In the genomic region with DNA sequence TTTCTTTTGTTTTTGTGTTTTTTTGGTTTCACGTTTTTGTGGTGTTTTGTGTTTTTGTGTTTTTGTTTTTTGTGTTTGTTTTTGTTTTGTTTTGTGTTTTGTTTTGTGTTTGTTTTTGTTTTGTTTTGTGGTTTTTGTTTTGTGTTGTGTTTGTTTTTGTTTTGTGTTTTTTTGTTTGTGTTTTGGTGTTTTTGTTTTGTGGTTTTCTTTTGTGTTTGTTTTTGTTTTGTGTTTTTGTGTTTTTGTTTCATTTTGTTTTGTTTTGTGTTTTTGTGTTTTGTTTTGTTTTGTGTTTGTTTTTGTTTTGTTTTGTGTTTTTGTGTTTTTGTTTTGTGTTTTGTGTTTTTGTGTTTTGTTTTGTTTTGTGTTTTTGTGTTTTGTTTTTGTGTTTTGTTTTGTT, we compare ENCODE assay signal across 23 cellular contexts. TPM values are rescaled to one million over a fixed set of nuclear protein-coding genes. Genes with fewer than 3 reads are reported as not detected.
DNase-seq lines count a peak whose midpoint lies in the region; ATAC-seq, FAIRE-seq and TF ChIP-seq lines count a peak whose summit lies in the region.
"Had no signal": no experiment of that assay in that cellular context is flagged by ENCODE, and none has a peak within 500 bp of the region (broad histone marks: within the 10 kb centered on the region; RNA-seq: fewer than 3 reads in every experiment).

No MANE protein-coding gene starts in this region.

- H3K36me3 ChIP-seq in ascending aorta: no peaks in the 10 kb centered on the region

- H3K27me3 ChIP-seq in ascending aorta: no peaks in the 10 kb centered on the region
- H3K27me3 ChIP-seq: BLaER1 treated with 17β-estradiol and CSF1 and Interleukin-3, amounts not matched to agents 10 nM and 100 nM had no signal

- H3K9me3 ChIP-seq in ascending aorta: no peaks in the 10 kb centered on the region

- CTCF ChIA-PET in activated CD8-positive, alpha-beta T cell treated with anti-CD3 and anti-CD28 coated beads for 36 hours (lab: Charles Lee): no interaction called here

- DNase-seq in activated naive CD4-positive, alpha-beta T cell treated with Interleukin-2 at 50 U/mL for 16 hours: no peak
- DNase-seq in activated CD8-positive, alpha-beta T cell treated with anti-CD3 and anti-CD28 coated beads for 36 hours: no peak
- DNase-seq in stimulated activated naive B cell treated with anti-CD40 and anti-IgM and Interleukin-4, amounts not matched to agents 10 μg/mL and 1 μg/mL and 100 μg/mL, for 72 hours: no peak
- no peak for DNase-seq in GM13977 (ENCODE audit: low spot score)
- DNase-seq in ascending aorta (ENCODE audit: low spot score in 2 of 2): no peak
- DNase-seq: activated CD4-positive, alpha-beta T cell treated with anti-CD3 and anti-CD28 coated beads, Interleukin-2, amount 10 ng/mL, durations not matched to agents 24 days and 14 days; effector memory CD4-positive, alpha-beta T cell; EL; foreskin fibroblast; left colon; NCI-H1048; NCI-H1930; NCI-H69; occipital lobe had no signal

- H3K4me3 ChIP-seq in ascending aorta: no peak overlapping the region
- H3K4me3 ChIP-seq: BLaER1 treated with 17β-estradiol and CSF1 and Interleukin-3, amounts not matched to agents 10 nM and 100 nM had no signal

- H3K4me3 Mint-ChIP-seq in activated naive CD4-positive, alpha-beta T cell treated with anti-CD3 and anti-CD28 coated beads, Interleukin-2, amount 50 U/mL, for 24 hours: peak overlapping the region; percentile 15
- H3K4me3 Mint-ChIP-seq in activated CD8-positive, alpha-beta T cell treated with anti-CD3 and anti-CD28 coated beads for 36 hours: no peak overlapping the region
- peak overlapping the region; percentile 14 to 72 for H3K4me3 Mint-ChIP-seq in stimulated activated naive B cell treated with anti-CD40 and anti-IgM and Interleukin-4, amounts not matched to agents 10 μg/mL and 1 μg/mL and 100 μg/mL, for 72 hours
- H3K4me3 Mint-ChIP-seq: activated CD4-positive, alpha-beta T cell treated with anti-CD3 and anti-CD28 coated beads, Interleukin-2, amount 10 ng/mL, durations not matched to agents 24 days and 14 days; brain had no signal

- peaks cover 9% of the 10 kb centered on the region for H3K4me1 Mint-ChIP-seq in activated naive CD4-positive, alpha-beta T cell treated with anti-CD3 and anti-CD28 coated beads, Interleukin-2, amount 50 U/mL, for 24 hours
- peaks cover 4% of the 10 kb centered on the region for H3K4me1 Mint-ChIP-seq in activated CD8-positive, alpha-beta T cell treated with anti-CD3 and anti-CD28 coated beads for 36 hours (ENCODE audit: low read depth)
- peaks cover 18 to 21% of the 10 kb centered on the region in 2 donors for H3K4me1 Mint-ChIP-seq in stimulated activated naive B cell treated with anti-CD40 and anti-IgM and Interleukin-4, amounts not matched to agents 10 μg/mL and 1 μg/mL and 100 μg/mL, for 72 hours
- H3K4me1 Mint-ChIP-seq: activated CD4-positive, alpha-beta T cell treated with anti-CD3 and anti-CD28 coated beads, Interleukin-2, amount 10 ng/mL, durations not matched to agents 24 days and 14 days; brain had no signal

- H3K27me3 Mint-ChIP-seq in activated naive CD4-positive, alpha-beta T cell treated with anti-CD3 and anti-CD28 coated beads, Interleukin-2, amount 50 U/mL, for 24 hours: no peaks in the 10 kb centered on the region
- peaks cover 4% of the 10 kb centered on the region for H3K27me3 Mint-ChIP-seq in activated CD8-positive, alpha-beta T cell treated with anti-CD3 and anti-CD28 coated beads for 36 hours
- peaks cover 18 to 28% of the 10 kb centered on the region in 2 donors for H3K27me3 Mint-ChIP-seq in stimulated activated naive B cell treated with anti-CD40 and anti-IgM and Interleukin-4, amounts not matched to agents 10 μg/mL and 1 μg/mL and 100 μg/mL, for 72 hours

- POLR2A ChIA-PET in activated CD8-positive, alpha-beta T cell treated with anti-CD3 and anti-CD28 coated beads for 36 hours (lab: Charles Lee): no interaction called here

- peak; percentile 99 for FAIRE-seq in colon (lab: Jason Lieb, UNC)
- FAIRE-seq: GM19239, urothelium cell line had no signal

- ATAC-seq in activated CD8-positive, alpha-beta T cell treated with anti-CD3 and anti-CD28 coated beads for 36 hours: no peak
- ATAC-seq in stimulated activated naive B cell treated with anti-CD40 and anti-IgM and Interleukin-4, amounts not matched to agents 10 μg/mL and 1 μg/mL and 100 μg/mL, for 72 hours (replicated peaks): no peak
- ATAC-seq: HCT116, left colon had no signal

- no peak overlapping the region for H3K27ac ChIP-seq in ascending aorta
- H3K27ac ChIP-seq: BLaER1 treated with 17β-estradiol and CSF1 and Interleukin-3, amounts not matched to agents 10 nM and 100 nM; HL-60 had no signal

- H3K36me3 Mint-ChIP-seq in activated naive CD4-positive, alpha-beta T cell treated with anti-CD3 and anti-CD28 coated beads, Interleukin-2, amount 50 U/mL, for 24 hours: peaks cover 2% of the 10 kb centered on the region
- no peaks in the 10 kb centered on the region for H3K36me3 Mint-ChIP-seq in activated CD8-positive, alpha-beta T cell treated with anti-CD3 and anti-CD28 coated beads for 36 hours (ENCODE audit: low read depth)
- H3K36me3 Mint-ChIP-seq in stimulated activated naive B cell treated with anti-CD40 and anti-IgM and Interleukin-4, amounts not matched to agents 10 μg/mL and 1 μg/mL and 100 μg/mL, for 72 hours: peaks cover 5 to 9% of the 10 kb centered on the region in 2 donors
- H3K36me3 Mint-ChIP-seq: brain had no signal

- no peaks in the 10 kb centered on the region for H3K4me1 ChIP-seq in ascending aorta

- H3K27ac Mint-ChIP-seq in activated naive CD4-positive, alpha-beta T cell treated with anti-CD3 and anti-CD28 coated beads, Interleukin-2, amount 50 U/mL, for 24 hours: peak overlapping the region; percentile 94
- peak overlapping the region; percentile 43 for H3K27ac Mint-ChIP-seq in activated CD8-positive, alpha-beta T cell treated with anti-CD3 and anti-CD28 coated beads for 36 hours
- peak overlapping the region; percentile 92 for H3K27ac Mint-ChIP-seq in stimulated activated naive B cell treated with anti-CD40 and anti-IgM and Interleukin-4, amounts not matched to agents 10 μg/mL and 1 μg/mL and 100 μg/mL, for 72 hours
- H3K27ac Mint-ChIP-seq: activated CD4-positive, alpha-beta T cell treated with anti-CD3 and anti-CD28 coated beads, Interleukin-2, amount 10 ng/mL, durations not matched to agents 24 days and 14 days; brain had no signal

- intact Hi-C loops in activated CD8-positive, alpha-beta T cell treated with anti-CD3 and anti-CD28 coated beads for 36 hours (cut with micrococcal nuclease): no loop called here
- intact Hi-C loops in ascending aorta (cut with DNase I): no loop called here

- H3K9me3 Mint-ChIP-seq in activated naive CD4-positive, alpha-beta T cell treated with anti-CD3 and anti-CD28 coated beads, Interleukin-2, amount 50 U/mL, for 24 hours: peaks cover 9% of the 10 kb centered on the region
- peaks cover 11% of the 10 kb centered on the region for H3K9me3 Mint-ChIP-seq in activated CD8-positive, alpha-beta T cell treated with anti-CD3 and anti-CD28 coated beads for 36 hours
- peaks cover 10% of the 10 kb centered on the region in 2 donors for H3K9me3 Mint-ChIP-seq in stimulated activated naive B cell treated with anti-CD40 and anti-IgM and Interleukin-4, amounts not matched to agents 10 μg/mL and 1 μg/mL and 100 μg/mL, for 72 hours

- TF ChIP-seq CTCF in activated CD8-positive, alpha-beta T cell treated with anti-CD3 and anti-CD28 coated beads for 36 hours (IDR thresholded peaks at IDR 0.05): no peak
- TF ChIP-seq CTCF in GM13977 (IDR thresholded peaks at IDR 0.05; ENCODE audit: extremely low read depth, insufficient read depth, missing control alignments) (no peak), ascending aorta (IDR thresholded peaks at IDR 0.05) (no peak)

- in situ Hi-C loops in GM13977 (cut with MboI; ENCODE audit: low pct_unique_long_range_greater_than_20kb, low sequenced_read_pairs, unreplicated experiment): no loop called here

RNA-seq across cellular contexts. Expression of a gene that starts 20.9 kb away (rescaled TPM):
- not detected for total RNA-seq in activated CD8-positive, alpha-beta T cell treated with anti-CD3 and anti-CD28 coated beads for 36 hours
- not detected for total RNA-seq in ascending aorta

RNA-seq across cellular contexts. Expression of a gene that starts 47.0 kb away (rescaled TPM):
- total RNA-seq in activated CD8-positive, alpha-beta T cell treated with anti-CD3 and anti-CD28 coated beads for 36 hours: not detected
- total RNA-seq in ascending aorta: 71.9 TPM
- total RNA-seq: RPMI7951 had no signal

Comparison
In these comparisons a context has a peak if more than half of its experiments do, and no peak if none do; other contexts are left out.
1. H3K27ac Mint-ChIP-seq: peak in every context shown above with its lines; median percentile 94 in activated naive CD4-positive, alpha-beta T cell treated with anti-CD3 and anti-CD28 coated beads, Interleukin-2, amount 50 U/mL, for 24 hours; 92 in stimulated activated naive B cell treated with anti-CD40 and anti-IgM and Interleukin-4, amounts not matched to agents 10 μg/mL and 1 μg/mL and 100 μg/mL, for 72 hours; 43 in activated CD8-positive, alpha-beta T cell treated with anti-CD3 and anti-CD28 coated beads for 36 hours.
2. RNA of a gene that starts 47.0 kb away (total RNA-seq): 71.9 TPM in ascending aorta (single experiment); not detected in activated CD8-positive, alpha-beta T cell treated with anti-CD3 and anti-CD28 coated beads for 36 hours; every median in the first group is over 10 times any median in the second.